12 cellular contexts compared by ENCODE assay signal in genomic region chr5:89878140-89878570, GRCh38.
DNase-seq lines count a peak whose midpoint lies in the region; ATAC-seq and TF ChIP-seq lines count a peak whose summit lies in the region.
"Had no signal": no experiment of that assay in that cellular context is flagged by ENCODE, and none has a peak within 500 bp of the region (broad histone marks: within the 10 kb centered on the region; RNA-seq: fewer than 3 reads in every experiment).

No MANE protein-coding gene starts in this region.

- H3K27ac Mint-ChIP-seq in activated naive CD8-positive, alpha-beta T cell treated with anti-CD3 and anti-CD28 coated beads, Interleukin-2, amount 50 U/mL, for 24 hours, result no peak overlapping the region
- no peak overlapping the region for H3K27ac Mint-ChIP-seq in activated naive CD8-positive, alpha-beta T cell treated with anti-CD3 and anti-CD28 coated beads for 36 hours
- H3K27ac Mint-ChIP-seq: CD4-positive, CD25-positive, alpha-beta regulatory T cell had no signal

- peaks cover 12% of the 10 kb centered on the region for H3K4me1 ChIP-seq in SJSA1 (replicated peaks)

- peak; percentile 28 for ATAC-seq in activated naive CD8-positive, alpha-beta T cell treated with anti-CD3 and anti-CD28 coated beads, Interleukin-2, amount 50 U/mL, for 24 hours
- ATAC-seq in GM19463 (IDR thresholded peaks at IDR 0.05; ENCODE audit: unreplicated experiment) (no peak), GM21786 (IDR thresholded peaks at IDR 0.05; ENCODE audit: unreplicated experiment) (no peak)

- peak overlapping the region; percentile 24 for H3K27ac ChIP-seq in SJSA1

- H3K4me3 ChIP-seq in SJSA1 (no peak overlapping the region), fibroblast of pulmonary artery (replicated peaks; ENCODE audit: low read depth, low read length) (no peak overlapping the region)
- H3K4me3 ChIP-seq: coronary artery had no signal

- no peaks in the 10 kb centered on the region for H3K9me3 ChIP-seq in SJSA1 (replicated peaks)

- H3K27me3 ChIP-seq in SJSA1 (replicated peaks), result no peaks in the 10 kb centered on the region

- no peaks in the 10 kb centered on the region for H3K36me3 Mint-ChIP-seq in activated naive CD8-positive, alpha-beta T cell treated with anti-CD3 and anti-CD28 coated beads, Interleukin-2, amount 50 U/mL, for 24 hours (ENCODE audit: low read depth)
- no peaks in the 10 kb centered on the region for H3K36me3 Mint-ChIP-seq in activated naive CD8-positive, alpha-beta T cell treated with anti-CD3 and anti-CD28 coated beads for 36 hours
- H3K36me3 Mint-ChIP-seq: CD4-positive, CD25-positive, alpha-beta regulatory T cell had no signal

- H3K27me3 Mint-ChIP-seq in activated naive CD8-positive, alpha-beta T cell treated with anti-CD3 and anti-CD28 coated beads, Interleukin-2, amount 50 U/mL, for 24 hours, result no peaks in the 10 kb centered on the region
- no peaks in the 10 kb centered on the region for H3K27me3 Mint-ChIP-seq in activated naive CD8-positive, alpha-beta T cell treated with anti-CD3 and anti-CD28 coated beads for 36 hours
- H3K27me3 Mint-ChIP-seq: CD4-positive, CD25-positive, alpha-beta regulatory T cell had no signal

- no peak overlapping the region for H3K4me3 Mint-ChIP-seq in activated naive CD8-positive, alpha-beta T cell treated with anti-CD3 and anti-CD28 coated beads, Interleukin-2, amount 50 U/mL, for 24 hours
- no peak overlapping the region for H3K4me3 Mint-ChIP-seq in activated naive CD8-positive, alpha-beta T cell treated with anti-CD3 and anti-CD28 coated beads for 36 hours
- H3K4me3 Mint-ChIP-seq: CD4-positive, CD25-positive, alpha-beta regulatory T cell had no signal

- DNase-seq in activated naive CD8-positive, alpha-beta T cell treated with anti-CD3 and anti-CD28 coated beads, Interleukin-2, amount 50 U/mL, for 24 hours, result no peak
- DNase-seq in activated naive CD8-positive, alpha-beta T cell treated with anti-CD3 and anti-CD28 coated beads for 36 hours, result no peak
- DNase-seq in SJSA1 (ENCODE audit: low read depth in 1 of 2, low spot score in 2 of 2) (peak; percentile 63 to 67), fibroblast of pulmonary artery (ENCODE audit: low read depth) (peak; percentile 88)
- DNase-seq in activated CD8-positive, alpha-beta memory T cell treated with anti-CD3 and anti-CD28 coated beads, Interleukin-2, amount 50 U/mL, for 48 hours, result no peak
- DNase-seq in activated CD8-positive, alpha-beta memory T cell treated with anti-CD3 and anti-CD28 coated beads, Interleukin-2, amount 50 U/mL, for 4 hours, result no peak
- DNase-seq: activated CD4-positive, alpha-beta T cell treated with anti-CD3 and anti-CD28 coated beads for 48 hours; CD4-positive, CD25-positive, alpha-beta regulatory T cell; NCI-H446 had no signal

- H3K36me3 ChIP-seq in SJSA1, result no peaks in the 10 kb centered on the region

- no peaks in the 10 kb centered on the region for H3K4me1 Mint-ChIP-seq in activated naive CD8-positive, alpha-beta T cell treated with anti-CD3 and anti-CD28 coated beads, Interleukin-2, amount 50 U/mL, for 24 hours
- no peaks in the 10 kb centered on the region for H3K4me1 Mint-ChIP-seq in activated naive CD8-positive, alpha-beta T cell treated with anti-CD3 and anti-CD28 coated beads for 36 hours
- H3K4me1 Mint-ChIP-seq: CD4-positive, CD25-positive, alpha-beta regulatory T cell had no signal

- H3K9me3 Mint-ChIP-seq in activated naive CD8-positive, alpha-beta T cell treated with anti-CD3 and anti-CD28 coated beads, Interleukin-2, amount 50 U/mL, for 24 hours, result peaks cover 4% of the 10 kb centered on the region
- no peaks in the 10 kb centered on the region for H3K9me3 Mint-ChIP-seq in activated naive CD8-positive, alpha-beta T cell treated with anti-CD3 and anti-CD28 coated beads for 36 hours

- no peak for TF ChIP-seq CTCF in fibroblast of pulmonary artery (IDR thresholded peaks at IDR 0.05; ENCODE audit: low read length, missing control alignments)

Comparison
In these comparisons a context has a peak if more than half of its experiments do, and no peak if none do; other contexts are left out.
1. DNase-seq: peak in SJSA1 (2 of 2) and fibroblast of pulmonary artery (single experiment); none in activated naive CD8-positive, alpha-beta T cell treated with anti-CD3 and anti-CD28 coated beads, Interleukin-2, amount 50 U/mL, for 24 hours (single experiment), activated naive CD8-positive, alpha-beta T cell treated with anti-CD3 and anti-CD28 coated beads for 36 hours (single experiment), activated CD8-positive, alpha-beta memory T cell treated with anti-CD3 and anti-CD28 coated beads, Interleukin-2, amount 50 U/mL, for 48 hours (single experiment) and activated CD8-positive, alpha-beta memory T cell treated with anti-CD3 and anti-CD28 coated beads, Interleukin-2, amount 50 U/mL, for 4 hours (single experiment).